In genomic region chr3:125593991-125594574, GRCh38 we compare ENCODE assay signal across 1 cellular context.
A peak's percentile ranks its signal among the peaks of the same experiment; 100 is the strongest.
TF ChIP-seq lines count a peak whose summit lies in the region.

No MANE protein-coding gene starts in this region.

TF ChIP-seq in HepG2, 621 proteins besides CTCF, POLR2A, EP300 and RAD21 (continued from another document):
- TF ChIP-seq CEBPB (IDR thresholded peaks at IDR 0.05; ENCODE audit: borderline replicate concordance, low read depth, low read length) (peak; percentile 14; the same call in 1 of the 2 replicates), NFRKB (IDR thresholded peaks at IDR 0.05) (no peak), ARID4A (CRISPR knock-in tag; IDR thresholded peaks at IDR 0.05; ENCODE audit: borderline replicate concordance) (no peak), IKZF5 (CRISPR knock-in tag; IDR thresholded peaks at IDR 0.05) (no peak), ZFP37 (CRISPR knock-in tag; IDR thresholded peaks at IDR 0.05; ENCODE audit: borderline replicate concordance) (no peak), GLI4 (CRISPR knock-in tag; IDR thresholded peaks at IDR 0.05; ENCODE audit: borderline replicate concordance) (0 out of 2 replicates have a peak, but pooled peaks have one; percentile 61), HIC2 (CRISPR knock-in tag; IDR thresholded peaks at IDR 0.05; ENCODE audit: low read depth) (no peak), ZNF709 (CRISPR knock-in tag; IDR thresholded peaks at IDR 0.05) (no peak), ZNF569 (CRISPR knock-in tag; IDR thresholded peaks at IDR 0.05; ENCODE audit: borderline replicate concordance) (no peak), MAFK (conservative IDR thresholded peaks at IDR 0.05 in 1 of 2, IDR thresholded peaks at IDR 0.05 in 1 of 2; ENCODE audit: low read length in 2 of 2) (peak; percentile 85 to 86), ZNF580 (CRISPR knock-in tag; IDR thresholded peaks at IDR 0.05; ENCODE audit: borderline replicate concordance, low read depth) (no peak), THAP8 (CRISPR knock-in tag; IDR thresholded peaks at IDR 0.05; ENCODE audit: borderline replicate concordance) (no peak), TRIM22 (IDR thresholded peaks at IDR 0.05) (no peak), CEBPG (CRISPR knock-in tag; IDR thresholded peaks at IDR 0.05) (peak; percentile 37), HNRNPK (IDR thresholded peaks at IDR 0.05; ENCODE audit: low read depth, low read length, poor library complexity, severe bottlenecking) (no peak), FOXP1 (IDR thresholded peaks at IDR 0.05) (no peak), FOXP1 (CRISPR knock-in tag; IDR thresholded peaks at IDR 0.05) (0 out of 2 replicates have a peak, but pooled peaks have one; percentile 13), SAP130 (CRISPR knock-in tag; IDR thresholded peaks at IDR 0.05; ENCODE audit: low read depth) (0 out of 2 replicates have a peak, but pooled peaks have one; percentile 7)
TF ChIP-seq in HepG2: peak in this region for 7.
